1 cellular context compared by ENCODE assay signal in genomic region chr5:40679071-40679997, GRCh38.
TF ChIP-seq lines count a peak whose summit lies in the region.

Gene PTGER4 (plus strand): TSS chr5:40679915. CDS start chr5:40680994, 1,079 bp downstream.

TF ChIP-seq in HepG2, 621 proteins besides CTCF, POLR2A, EP300 and RAD21 (continued from another document):
- TF ChIP-seq, protein P1, sequence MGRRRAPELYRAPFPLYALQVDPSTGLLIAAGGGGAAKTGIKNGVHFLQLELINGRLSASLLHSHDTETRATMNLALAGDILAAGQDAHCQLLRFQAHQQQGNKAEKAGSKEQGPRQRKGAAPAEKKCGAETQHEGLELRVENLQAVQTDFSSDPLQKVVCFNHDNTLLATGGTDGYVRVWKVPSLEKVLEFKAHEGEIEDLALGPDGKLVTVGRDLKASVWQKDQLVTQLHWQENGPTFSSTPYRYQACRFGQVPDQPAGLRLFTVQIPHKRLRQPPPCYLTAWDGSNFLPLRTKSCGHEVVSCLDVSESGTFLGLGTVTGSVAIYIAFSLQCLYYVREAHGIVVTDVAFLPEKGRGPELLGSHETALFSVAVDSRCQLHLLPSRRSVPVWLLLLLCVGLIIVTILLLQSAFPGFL (CRISPR knock-in tag; IDR thresholded peaks at IDR 0.05), result no peak
- no peak for TF ChIP-seq ZBTB38 (CRISPR knock-in tag; IDR thresholded peaks at IDR 0.05)
- TF ChIP-seq BORCS8-MEF2B (CRISPR knock-in tag; IDR thresholded peaks at IDR 0.05), result peak; percentile 11; the same call in 1 of the 2 replicates
- TF ChIP-seq NFYC (CRISPR knock-in tag; IDR thresholded peaks at IDR 0.05), result peak; percentile 54
- peak; percentile 49 for TF ChIP-seq NFYB (CRISPR knock-in tag; IDR thresholded peaks at IDR 0.05)
- TF ChIP-seq SP4 (CRISPR knock-in tag; IDR thresholded peaks at IDR 0.05), result peak; percentile 62; the same call in 1 of the 2 replicates
- TF ChIP-seq HOXD1 (CRISPR knock-in tag; IDR thresholded peaks at IDR 0.05), result no peak
- 0 out of 2 replicates have a peak, but pooled peaks have one; percentile 34 for TF ChIP-seq GABPB1 (CRISPR knock-in tag; IDR thresholded peaks at IDR 0.05)
- TF ChIP-seq ZNF263 (CRISPR knock-in tag; IDR thresholded peaks at IDR 0.05), result peak; percentile 56; the same call in 1 of the 2 replicates
- TF ChIP-seq ZMYM4 (CRISPR knock-in tag; IDR thresholded peaks at IDR 0.05), result peak; percentile 20; the same call in 1 of the 2 replicates
- TF ChIP-seq SMC3 (IDR thresholded peaks at IDR 0.05; ENCODE audit: low read length), result no peak
- TF ChIP-seq ZNF354B (CRISPR knock-in tag; IDR thresholded peaks at IDR 0.05), result no peak
- peak; percentile 11; the same call in 1 of the 2 replicates for TF ChIP-seq KDM2A (CRISPR knock-in tag; IDR thresholded peaks at IDR 0.05; ENCODE audit: borderline replicate concordance, low read depth)
- no peak for TF ChIP-seq FOSL2 (CRISPR knock-in tag; IDR thresholded peaks at IDR 0.05)
- TF ChIP-seq TIGD3 (CRISPR knock-in tag; IDR thresholded peaks at IDR 0.05; ENCODE audit: borderline replicate concordance), result no peak
- TF ChIP-seq POGZ (CRISPR knock-in tag; IDR thresholded peaks at IDR 0.05), result 0 out of 2 replicates have a peak, but pooled peaks have one; percentile 23
- TF ChIP-seq ZNF143 (CRISPR knock-in tag; IDR thresholded peaks at IDR 0.05), result no peak
- no peak for TF ChIP-seq ZNF552 (CRISPR knock-in tag; IDR thresholded peaks at IDR 0.05; ENCODE audit: borderline replicate concordance)
- TF ChIP-seq, protein P2, sequence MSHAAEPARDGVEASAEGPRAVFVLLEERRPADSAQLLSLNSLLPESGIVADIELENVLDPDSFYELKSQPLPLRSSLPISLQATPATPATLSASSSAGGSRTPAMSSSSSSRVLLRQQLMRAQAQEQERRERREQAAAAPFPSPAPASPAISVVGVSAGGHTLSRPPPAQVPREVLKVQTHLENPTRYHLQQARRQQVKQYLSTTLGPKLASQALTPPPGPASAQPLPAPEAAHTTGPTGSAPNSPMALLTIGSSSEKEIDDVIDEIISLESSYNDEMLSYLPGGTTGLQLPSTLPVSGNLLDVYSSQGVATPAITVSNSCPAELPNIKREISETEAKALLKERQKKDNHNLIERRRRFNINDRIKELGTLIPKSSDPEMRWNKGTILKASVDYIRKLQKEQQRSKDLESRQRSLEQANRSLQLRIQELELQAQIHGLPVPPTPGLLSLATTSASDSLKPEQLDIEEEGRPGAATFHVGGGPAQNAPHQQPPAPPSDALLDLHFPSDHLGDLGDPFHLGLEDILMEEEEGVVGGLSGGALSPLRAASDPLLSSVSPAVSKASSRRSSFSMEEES (CRISPR knock-in tag; IDR thresholded peaks at IDR 0.05), result no peak
- no peak for TF ChIP-seq CCDC6 (CRISPR knock-in tag; IDR thresholded peaks at IDR 0.05)
- no peak for TF ChIP-seq RXRA (CRISPR knock-in tag; IDR thresholded peaks at IDR 0.05)
- TF ChIP-seq SAP130 (CRISPR knock-in tag; IDR thresholded peaks at IDR 0.05; ENCODE audit: low read depth), result 0 out of 2 replicates have a peak, but pooled peaks have one; percentile 19
- no peak for TF ChIP-seq MED13 (CRISPR knock-in tag; IDR thresholded peaks at IDR 0.05)
- no peak for TF ChIP-seq ETS1 (CRISPR knock-in tag; IDR thresholded peaks at IDR 0.05)
- no peak for TF ChIP-seq ZBTB34 (CRISPR knock-in tag; IDR thresholded peaks at IDR 0.05)
- peak; percentile 25 for TF ChIP-seq AGO1 (IDR thresholded peaks at IDR 0.05; ENCODE audit: low read depth, low read length, poor library complexity, severe bottlenecking)
- TF ChIP-seq KLF12 (CRISPR knock-in tag; IDR thresholded peaks at IDR 0.05; ENCODE audit: borderline replicate concordance), result no peak
- TF ChIP-seq ZNF10 (CRISPR knock-in tag; IDR thresholded peaks at IDR 0.05; ENCODE audit: borderline replicate concordance, low read depth), result no peak
- no peak for TF ChIP-seq ZNF564 (CRISPR knock-in tag; IDR thresholded peaks at IDR 0.05)
- no peak for TF ChIP-seq FOXP4 (CRISPR knock-in tag; IDR thresholded peaks at IDR 0.05)
- TF ChIP-seq ZNF724P (CRISPR knock-in tag; IDR thresholded peaks at IDR 0.05; ENCODE audit: borderline replicate concordance), result no peak
- no peak for TF ChIP-seq HMG20B (CRISPR knock-in tag; conservative IDR thresholded peaks at IDR 0.05)
- TF ChIP-seq U2AF2 (IDR thresholded peaks at IDR 0.05; ENCODE audit: low read depth, low read length), result 0 out of 2 replicates have a peak, but pooled peaks have one; percentile 42
TF ChIP-seq in HepG2: peak in this region for 15.
